ENCODE assay signal across 10 cellular contexts in the genomic region with DNA sequence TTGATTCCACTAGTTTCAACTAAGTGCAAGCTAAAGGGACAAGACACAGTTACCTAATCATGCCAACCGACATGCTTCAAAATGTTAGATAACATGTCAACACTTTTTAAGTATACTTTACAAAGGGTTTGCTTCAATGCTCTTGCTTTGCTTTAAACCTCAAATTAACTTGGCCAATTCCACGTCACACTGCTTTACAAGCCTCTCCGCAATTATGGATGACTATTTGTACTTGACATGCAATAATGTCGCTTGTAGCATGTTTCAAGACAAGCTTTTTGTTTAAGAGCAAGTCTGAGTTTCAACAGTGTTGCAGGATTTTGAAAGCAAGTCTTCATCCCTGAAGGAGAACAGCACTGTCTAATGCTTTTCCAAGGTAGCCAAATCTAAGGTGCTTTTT.
"Had no signal": no experiment of that assay in that cellular context is flagged by ENCODE, and none has a peak within 500 bp of the region (broad histone marks: within the 10 kb centered on the region; RNA-seq: fewer than 3 reads in every experiment).

No MANE protein-coding gene starts in this region.

- H3K9ac ChIP-seq: KMS-11 had no signal

- H3K9me3 Mint-ChIP-seq: HFFc6 had no signal

- H3K27ac Mint-ChIP-seq: HFFc6, IgD-negative memory B cell had no signal

- H3K4me3 ChIP-seq: HAP-1 had no signal

- H3K36me3 ChIP-seq: HAP-1 had no signal

- H3K4me2 ChIP-seq: KMS-11 had no signal

- H3K4me1 Mint-ChIP-seq: IgD-negative memory B cell had no signal

- H3K4me3 Mint-ChIP-seq: HFFc6, IgD-negative memory B cell had no signal

- H3K9me3 ChIP-seq: HAP-1 had no signal

- DNase-seq: GOT3, H7, HFFc6, KBM-7 had no signal

- H3K27me3 Mint-ChIP-seq: IgD-negative memory B cell had no signal

- H3K4me1 ChIP-seq: HAP-1 had no signal

- H3K27ac ChIP-seq: HL-60, KMS-11 had no signal

- ATAC-seq: HCT116, HepG2 had no signal
